In genomic region chr14:61255968-61256367, GRCh38 we compare ENCODE assay signal across 18 cellular contexts. TPM values are rescaled to one million over a fixed set of nuclear protein-coding genes. Genes with fewer than 3 reads are reported as not detected.
DNase-seq lines count a peak whose midpoint lies in the region; ATAC-seq, FAIRE-seq and TF ChIP-seq lines count a peak whose summit lies in the region.
"Had no signal": no experiment of that assay in that cellular context is flagged by ENCODE, and none has a peak within 500 bp of the region (broad histone marks: within the 10 kb centered on the region; RNA-seq: fewer than 3 reads in every experiment).

No MANE protein-coding gene starts in this region.

- peak; percentile 8 for FAIRE-seq in endothelial cell of umbilical vein (lab: Jason Lieb, UNC)
- FAIRE-seq in HTR-8/SVneo (lab: Jason Lieb, UNC): no peak
- FAIRE-seq: D721Med, HepG2 had no signal

- H3K4me2 ChIP-seq in IMR-90 (ENCODE audit: low read depth, low read length) (no peak overlapping the region), endothelial cell of umbilical vein (ENCODE audit: insufficient read depth, low read length) (no peak overlapping the region)

- no peak overlapping the region for H3K18ac ChIP-seq in IMR-90 (ENCODE audit: low read depth, low read length)

- H2BK120ac ChIP-seq in IMR-90 (ENCODE audit: low read depth, low read length): no peak overlapping the region

- TF ChIP-seq POLR2A in IMR-90 (IDR thresholded peaks at IDR 0.05; ENCODE audit: low read depth, low read length) (no peak), endothelial cell of umbilical vein (IDR thresholded peaks at IDR 0.05; ENCODE audit: low read depth, low read length) (no peak), gastrocnemius medialis (IDR thresholded peaks at IDR 0.05) (no peak)

- H3K14ac ChIP-seq in IMR-90 (replicated peaks; ENCODE audit: low read depth, low read length): no peak overlapping the region

- peaks cover 0 to 3% of the 10 kb centered on the region in 2 experiments; a peak in 1 of 4 replicates for H3K79me1 ChIP-seq in IMR-90 (ENCODE audit: low read depth in 1 of 2, low read length in 2 of 2)

- no peak overlapping the region for H2BK15ac ChIP-seq in IMR-90 (ENCODE audit: low read depth, low read length)

- no peaks in the 10 kb centered on the region for H3K79me2 ChIP-seq in endothelial cell of umbilical vein (ENCODE audit: control insufficient read depth, insufficient read depth, low read length)

- H3K23ac ChIP-seq in IMR-90 (ENCODE audit: low read depth, low read length): no peak overlapping the region

- in situ Hi-C loops in IMR-90 (cut with MboI; ENCODE audit: low sequenced_read_pairs) (loop anchor here (5.0 kb wide), 2 partner anchors 274 to 529 kb away; partner anchors contain the start of genes SLC38A6 and TRMT5), gastrocnemius medialis (cut with MboI; ENCODE audit: low sequenced_read_pairs in 4 of 4) (loop anchor here in 3 of 4 donors (5.0 to 10.0 kb wide), 4 partner anchors 229 to 631 kb away; no protein-coding TSS in a partner anchor)

- no peak overlapping the region for H4K5ac ChIP-seq in IMR-90 (ENCODE audit: low read depth, low read length)

- H4K20me1 ChIP-seq in IMR-90 (ENCODE audit: insufficient read depth, low read length) (no peaks in the 10 kb centered on the region), endothelial cell of umbilical vein (replicated peaks; ENCODE audit: control insufficient read depth, extremely low read depth, insufficient read depth, low read length) (no peaks in the 10 kb centered on the region)

- H3K4me3 ChIP-seq in IMR-90 (ENCODE audit: insufficient read depth, low read depth, low read length) (no peak overlapping the region), endothelial cell of umbilical vein (replicated peaks in 1 of 3; ENCODE audit: insufficient read depth in 1 of 3, low read depth in 1 of 3, low read length in 3 of 3) (no peak overlapping the region), gastrocnemius medialis (no peak overlapping the region)

- H4K91ac ChIP-seq in IMR-90 (ENCODE audit: insufficient read depth, low read depth, low read length): no peak overlapping the region

- BruUV-seq in IMR-90 (replicated peaks; lab: Mats Ljungman, UMichigan) (no TSS peak), endothelial cell of umbilical vein (replicated peaks; lab: Mats Ljungman, UMichigan) (no TSS peak)

- DNase-seq in EL (peak; percentile 12), IMR-90 (no peak), endothelial cell of umbilical vein (ENCODE audit: low read depth, low spot score) (no peak), gastrocnemius medialis (no peak), CD14-positive monocyte (ENCODE audit: low spot score) (no peak), HTR-8/SVneo (ENCODE audit: insufficient read length, low spot score) (no peak)
- DNase-seq: ACHN; BE2C; C1 segment of cervical spinal cord; Caco-2; CD4-positive, alpha-beta T cell; GF-D8; GOT3; H9; KG1 had no signal

- H3K9me3 Mint-ChIP-seq in CD14-positive monocyte: no peaks in the 10 kb centered on the region
- H3K9me3 Mint-ChIP-seq: CD4-positive, alpha-beta T cell; H9 had no signal

- H3K36me3 Mint-ChIP-seq in CD14-positive monocyte: no peaks in the 10 kb centered on the region

- no peak overlapping the region for H3K56ac ChIP-seq in IMR-90 (ENCODE audit: extremely low read depth, insufficient read depth, low read length)

- H2AK5ac ChIP-seq in IMR-90 (ENCODE audit: low read depth, low read length): no peak overlapping the region

- H2AFZ ChIP-seq in IMR-90 (replicated peaks; ENCODE audit: low read length, poor library complexity) (no peak overlapping the region), endothelial cell of umbilical vein (ENCODE audit: low read depth, low read length) (no peak overlapping the region)

- ATAC-seq in IMR-90 (ENCODE audit: low read depth) (no peak), gastrocnemius medialis (no peak), HG03378 (IDR thresholded peaks at IDR 0.05; ENCODE audit: unreplicated experiment) (no peak)
- ATAC-seq: HepG2 had no signal

- H3K4me1 Mint-ChIP-seq in CD14-positive monocyte: peaks cover 22% of the 10 kb centered on the region

- H3K27ac ChIP-seq in IMR-90 (ENCODE audit: insufficient read depth, low read length) (no peak overlapping the region), endothelial cell of umbilical vein (ENCODE audit: insufficient read depth, low read depth, low read length) (no peak overlapping the region), gastrocnemius medialis (peak overlapping the region in 3 of 4 donors; percentile 80 to 84 (median 84))

- H2BK5ac ChIP-seq in IMR-90 (ENCODE audit: low read depth, low read length, poor library complexity, severe bottlenecking): no peak overlapping the region

- CTCF ChIA-PET in IMR-90 (lab: Yijun Ruan, JAX) (no interaction called here), endothelial cell of umbilical vein (lab: Charles Lee) (interaction anchor here (1.6 kb wide), 1 partner anchor 906 kb away, joined by 6 read pairs; no protein-coding TSS in a partner anchor)

- no peak for TF ChIP-seq RAD21 in IMR-90 (IDR thresholded peaks at IDR 0.05; ENCODE audit: low read length)

- H3K4ac ChIP-seq in IMR-90 (ENCODE audit: low read depth, low read length): 0 out of 2 replicates have a peak overlapping the region, but pooled peaks have one; percentile 22

- H3K9ac ChIP-seq in IMR-90 (ENCODE audit: low read depth, low read length) (no peak overlapping the region), endothelial cell of umbilical vein (replicated peaks; ENCODE audit: extremely low read depth, insufficient read depth, low read length) (no peak overlapping the region)

- TF ChIP-seq CTCF in IMR-90 (conservative IDR thresholded peaks at IDR 0.05; ENCODE audit: low read depth, low read length) (no peak), endothelial cell of umbilical vein (IDR thresholded peaks at IDR 0.05; ENCODE audit: extremely low read depth in 1 of 2, insufficient read depth in 1 of 2, low read depth in 1 of 2, low read length in 2 of 2) (no peak), gastrocnemius medialis (IDR thresholded peaks at IDR 0.05 in 4 of 5, conservative IDR thresholded peaks at IDR 0.05 in 1 of 5) (no peak), CD14-positive monocyte (IDR thresholded peaks at IDR 0.05) (no peak)

- dilution Hi-C loops in IMR-90 (cut with HindIII; ENCODE audit: low sequenced_read_pairs, unreplicated experiment): no loop called here
- dilution Hi-C loops in endothelial cell of umbilical vein (cut with MboI; ENCODE audit: extremely low pct_ligation_motif_present, low sequenced_read_pairs): loop anchor here (25.0 kb wide), 1 partner anchor 619 kb away; the partner anchor contains the start of gene SIX1

- H4K8ac ChIP-seq in IMR-90 (ENCODE audit: low read depth in 2 of 2, low read length in 2 of 2): no peak overlapping the region

- H3K4me1 ChIP-seq in IMR-90 (ENCODE audit: control insufficient read depth, insufficient read depth, low read length): peaks cover 18% of the 10 kb centered on the region
- peaks cover 36% of the 10 kb centered on the region for H3K4me1 ChIP-seq in endothelial cell of umbilical vein (ENCODE audit: control insufficient read depth, extremely low read depth, insufficient read depth, low read length)
- H3K4me1 ChIP-seq in gastrocnemius medialis: peaks cover 10 to 38% of the 10 kb centered on the region in 2 donors
- H3K4me1 ChIP-seq: BE2C had no signal

- peaks cover 0 to 2% (median 2%) of the 10 kb centered on the region in 3 donors for H3K27me3 Mint-ChIP-seq in CD14-positive monocyte (ENCODE audit: low read depth in 3 of 3)

- POLR2A ChIA-PET in IMR-90 (lab: Charles Lee; ENCODE audit: unreplicated experiment) (no interaction called here), endothelial cell of umbilical vein (lab: Charles Lee) (no interaction called here)

- no peak overlapping the region for H2AK9ac ChIP-seq in IMR-90 (replicated peaks; ENCODE audit: low read depth, low read length, poor library complexity)

- intact Hi-C loops in IMR-90 (cut with micrococcal nuclease) (no loop called here), endothelial cell of umbilical vein (cut with micrococcal nuclease) (loop anchor here (10.0 kb wide), 3 partner anchors 331 to 991 kb away; no protein-coding TSS in a partner anchor), gastrocnemius medialis (cut with DNase I; ENCODE audit: low total_unique reads) (loop anchor here (5.0 kb wide), 3 partner anchors 109 to 619 kb away; partner anchors contain the start of gene SIX4), CD14-positive monocyte (cut with micrococcal nuclease) (loop anchor here in 1 of 2 donors (5.0 to 10.0 kb wide), 2 partner anchors 629 to 901 kb away; no protein-coding TSS in a partner anchor)

- H3K4me3 Mint-ChIP-seq in CD14-positive monocyte: no peak overlapping the region
- H3K4me3 Mint-ChIP-seq: CD4-positive, alpha-beta T cell; H9 had no signal

- H3K27me3 ChIP-seq in IMR-90 (ENCODE audit: control insufficient read depth, insufficient read depth, low read length) (no peaks in the 10 kb centered on the region), endothelial cell of umbilical vein (ENCODE audit: control insufficient read depth in 2 of 2, insufficient read depth in 2 of 2, low read length in 2 of 2) (peaks cover 0 to 2% of the 10 kb centered on the region in 2 experiments), gastrocnemius medialis (no peaks in the 10 kb centered on the region)

- H3K9me3 ChIP-seq in IMR-90 (ENCODE audit: control insufficient read depth, insufficient read depth, low read length) (no peaks in the 10 kb centered on the region), endothelial cell of umbilical vein (replicated peaks; ENCODE audit: control insufficient read depth, insufficient read depth, low read length) (no peaks in the 10 kb centered on the region), gastrocnemius medialis (no peaks in the 10 kb centered on the region)
- H3K9me3 ChIP-seq: BE2C, Caco-2 had no signal

- H3K9me1 ChIP-seq in IMR-90 (ENCODE audit: insufficient read depth, low read length): peaks cover 14% of the 10 kb centered on the region
- no peaks in the 10 kb centered on the region for H3K9me1 ChIP-seq in endothelial cell of umbilical vein (replicated peaks; ENCODE audit: control insufficient read depth, extremely low read depth, insufficient read depth, low read length)

- H2BK20ac ChIP-seq in IMR-90 (ENCODE audit: low read depth, low read length): peak overlapping the region; percentile 36; the same call in 1 of the 2 replicates

- H3K27ac Mint-ChIP-seq in CD14-positive monocyte: no peak overlapping the region
- H3K27ac Mint-ChIP-seq: CD4-positive, alpha-beta T cell; H9 had no signal

- H3K36me3 ChIP-seq in IMR-90 (ENCODE audit: control insufficient read depth, insufficient read depth, low read length): no peaks in the 10 kb centered on the region
- no peaks in the 10 kb centered on the region for H3K36me3 ChIP-seq in endothelial cell of umbilical vein (ENCODE audit: control insufficient read depth in 2 of 2, extremely low read depth in 1 of 2, insufficient read depth in 2 of 2, low read length in 2 of 2)
- no peaks in the 10 kb centered on the region for H3K36me3 ChIP-seq in gastrocnemius medialis
- H3K36me3 ChIP-seq: BE2C had no signal

- 100% methylated on average over 2 of the region's 5 CpGs; no CpG with 5 or more reads in 1 of the 2 experiments for WGBS in IMR-90 (ENCODE audit: extremely low coverage in 2 of 2, insufficient read length in 1 of 2), 2 experiments

RNA-seq across cellular contexts. Expression of gene TMEM30B, which starts 25.2 kb away (rescaled TPM):
- total RNA-seq in IMR-90 (2012; rRNA removed) (under 0.01 TPM in 1 of 2 replicates, not detected in the other), endothelial cell of umbilical vein (0.25 and 0.35 TPM in 2 replicates), gastrocnemius medialis (1 to 10 TPM in 1 of 4 donors, under 1 TPM in 2, not detected in 1; 0.39 to 1.7 (median 1.00) TPM)
- polyA plus RNA-seq in IMR-90 (2012; rRNA removed) (0.03 and 0.13 TPM in 2 replicates), endothelial cell of umbilical vein (0.32 and 0.37 TPM in 2 replicates), CD14-positive monocyte (not detected)
- 0.04 and 0.21 TPM in 2 replicates for polyA plus RNA-seq in IMR-90 (2012; cell fraction: cytosol; rRNA removed)
- polyA plus RNA-seq in IMR-90 (2012; cell fraction: nucleus; rRNA removed; ENCODE audit: low replicate concordance): 0.15 TPM in 1 of 2 replicates, not detected in the other
- 0.10 and 0.28 TPM in 2 replicates for polyA plus RNA-seq in endothelial cell of umbilical vein (2011; cell fraction: cytosol; rRNA removed)
- polyA plus RNA-seq in endothelial cell of umbilical vein (2011; cell fraction: nucleus; rRNA removed): 0.08 and 0.10 TPM in 2 replicates
- polyA plus RNA-seq in endothelial cell of umbilical vein (2012): 0.11 and 0.42 TPM in 2 replicates
- 0.12 and 0.76 TPM in 2 replicates for polyA minus RNA-seq in endothelial cell of umbilical vein
- not detected for polyA minus RNA-seq in endothelial cell of umbilical vein (2011; cell fraction: cytosol; rRNA and poly(A)+ RNA removed)
- 0.19 TPM in 1 of 2 replicates, not detected in the other for polyA minus RNA-seq in endothelial cell of umbilical vein (2011; cell fraction: nucleus; rRNA and poly(A)+ RNA removed)
- total RNA-seq: HepG2 had no signal
- polyA plus RNA-seq: HepG2 had no signal

Comparison
In these comparisons a context has a peak if more than half of its experiments do, and no peak if none do; other contexts are left out.
1. H3K27ac ChIP-seq: peak in gastrocnemius medialis (3 of 4); none in IMR-90 (single experiment) and endothelial cell of umbilical vein (single experiment).